Comparison of ENCODE assay signal across 1 cellular context in the genomic region with DNA sequence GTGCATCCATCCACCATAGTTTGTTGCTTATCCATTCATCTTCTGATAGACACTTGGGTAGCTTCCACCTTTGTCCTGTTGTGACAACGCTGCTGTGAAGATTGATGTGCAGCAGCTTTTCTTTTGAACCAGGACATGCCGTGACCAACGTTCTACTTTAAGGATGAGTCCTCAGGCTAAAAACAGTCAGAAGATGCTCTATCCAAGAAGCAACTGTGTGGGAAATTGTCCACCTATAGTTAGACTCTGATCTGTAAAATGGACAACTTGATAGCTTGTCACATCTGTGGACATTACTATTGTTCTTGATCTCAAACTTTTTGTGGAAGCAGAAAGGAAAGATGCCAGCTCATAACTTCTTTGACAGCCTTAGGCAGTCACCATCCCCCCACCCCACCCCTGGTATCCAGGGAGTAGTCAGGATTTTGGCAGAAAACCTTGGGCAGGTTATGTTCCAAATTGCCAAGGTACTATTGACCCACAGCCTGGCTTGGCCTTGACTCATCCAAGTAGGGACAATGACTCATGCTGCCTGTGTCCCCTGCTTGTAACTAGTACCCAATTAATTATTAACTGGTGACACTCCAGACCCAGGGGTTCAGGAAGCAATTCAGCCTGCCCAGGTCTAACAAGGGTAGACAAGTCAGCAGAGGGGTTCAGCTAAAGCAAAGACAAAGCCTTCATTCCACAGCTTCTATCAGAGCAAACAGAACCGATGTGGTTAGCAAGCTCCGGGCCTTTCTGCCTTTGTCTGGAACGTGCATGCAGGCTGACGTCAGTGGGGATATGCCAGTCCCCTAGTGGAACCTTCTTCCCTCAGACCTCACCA.
TF ChIP-seq lines count a peak whose summit lies in the region.

No MANE protein-coding gene starts in this region.

TF ChIP-seq in HepG2, 621 proteins besides CTCF, POLR2A, EP300 and RAD21 (continued from another document):
- TF ChIP-seq, protein P1, sequence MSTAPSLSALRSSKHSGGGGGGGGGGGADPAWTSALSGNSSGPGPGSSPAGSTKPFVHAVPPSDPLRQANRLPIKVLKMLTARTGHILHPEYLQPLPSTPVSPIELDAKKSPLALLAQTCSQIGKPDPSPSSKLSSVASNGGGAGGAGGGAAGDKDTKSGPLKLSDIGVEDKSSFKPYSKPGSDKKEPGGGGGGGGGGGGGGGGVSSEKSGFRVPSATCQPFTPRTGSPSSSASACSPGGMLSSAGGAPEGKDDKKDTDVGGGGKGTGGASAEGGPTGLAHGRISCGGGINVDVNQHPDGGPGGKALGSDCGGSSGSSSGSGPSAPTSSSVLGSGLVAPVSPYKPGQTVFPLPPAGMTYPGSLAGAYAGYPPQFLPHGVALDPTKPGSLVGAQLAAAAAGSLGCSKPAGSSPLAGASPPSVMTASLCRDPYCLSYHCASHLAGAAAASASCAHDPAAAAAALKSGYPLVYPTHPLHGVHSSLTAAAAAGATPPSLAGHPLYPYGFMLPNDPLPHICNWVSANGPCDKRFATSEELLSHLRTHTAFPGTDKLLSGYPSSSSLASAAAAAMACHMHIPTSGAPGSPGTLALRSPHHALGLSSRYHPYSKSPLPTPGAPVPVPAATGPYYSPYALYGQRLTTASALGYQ (CRISPR knock-in tag; IDR thresholded peaks at IDR 0.05) = peak; percentile 87
- TF ChIP-seq MAFK (conservative IDR thresholded peaks at IDR 0.05 in 1 of 2, IDR thresholded peaks at IDR 0.05 in 1 of 2; ENCODE audit: low read length in 2 of 2) = 0 out of 4 replicates have a peak, but pooled peaks have one; percentile 0 to 13
- TF ChIP-seq, protein P2, sequence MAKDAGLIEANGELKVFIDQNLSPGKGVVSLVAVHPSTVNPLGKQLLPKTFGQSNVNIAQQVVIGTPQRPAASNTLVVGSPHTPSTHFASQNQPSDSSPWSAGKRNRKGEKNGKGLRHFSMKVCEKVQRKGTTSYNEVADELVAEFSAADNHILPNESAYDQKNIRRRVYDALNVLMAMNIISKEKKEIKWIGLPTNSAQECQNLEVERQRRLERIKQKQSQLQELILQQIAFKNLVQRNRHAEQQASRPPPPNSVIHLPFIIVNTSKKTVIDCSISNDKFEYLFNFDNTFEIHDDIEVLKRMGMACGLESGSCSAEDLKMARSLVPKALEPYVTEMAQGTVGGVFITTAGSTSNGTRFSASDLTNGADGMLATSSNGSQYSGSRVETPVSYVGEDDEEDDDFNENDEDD (CRISPR knock-in tag; IDR thresholded peaks at IDR 0.05; ENCODE audit: borderline replicate concordance) = no peak
- peak; percentile 46; the same call in 1 of the 2 replicates for TF ChIP-seq THAP11 (CRISPR knock-in tag; IDR thresholded peaks at IDR 0.05)
- TF ChIP-seq, protein P3, sequence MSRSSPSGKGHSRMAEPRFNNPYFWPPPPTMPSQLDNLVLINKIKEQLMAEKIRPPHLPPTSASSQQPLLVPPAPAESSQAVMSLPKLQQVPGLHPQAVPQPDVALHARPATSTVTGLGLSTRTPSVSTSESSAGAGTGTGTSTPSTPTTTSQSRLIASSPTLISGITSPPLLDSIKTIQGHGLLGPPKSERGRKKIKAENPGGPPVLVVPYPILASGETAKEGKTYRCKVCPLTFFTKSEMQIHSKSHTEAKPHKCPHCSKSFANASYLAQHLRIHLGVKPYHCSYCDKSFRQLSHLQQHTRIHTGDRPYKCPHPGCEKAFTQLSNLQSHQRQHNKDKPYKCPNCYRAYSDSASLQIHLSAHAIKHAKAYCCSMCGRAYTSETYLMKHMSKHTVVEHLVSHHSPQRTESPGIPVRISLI (CRISPR knock-in tag; IDR thresholded peaks at IDR 0.05; ENCODE audit: borderline replicate concordance) = peak; percentile 50; the same call in 1 of the 2 replicates
- TF ChIP-seq DNMT3B (CRISPR knock-in tag; conservative IDR thresholded peaks at IDR 0.05) = 0 out of 2 replicates have a peak, but pooled peaks have one; percentile 31
- TF ChIP-seq, protein P4, sequence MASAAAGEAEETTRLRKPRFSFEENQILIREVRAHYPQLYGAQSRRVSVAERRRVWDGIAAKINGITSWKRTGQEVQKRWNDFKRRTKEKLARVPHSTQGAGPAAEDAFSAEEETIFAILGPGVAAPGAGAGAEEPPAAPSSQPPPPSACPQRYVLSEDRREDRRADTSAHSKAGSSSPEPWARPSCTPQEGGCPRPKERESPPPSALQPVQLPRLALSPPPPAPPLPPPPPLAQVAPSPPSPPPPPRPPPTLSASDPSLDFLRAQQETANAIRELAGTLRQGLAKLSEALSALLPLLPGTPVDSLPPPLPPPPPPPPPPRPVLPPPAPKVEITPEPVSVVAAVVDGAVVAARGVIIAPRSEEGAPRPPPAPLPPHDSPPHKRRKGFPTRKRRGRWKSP (CRISPR knock-in tag; IDR thresholded peaks at IDR 0.05) = peak; percentile 34; the same call in 1 of the 2 replicates
- TF ChIP-seq ZFP36L1 (CRISPR knock-in tag; IDR thresholded peaks at IDR 0.05) = 0 out of 2 replicates have a peak, but pooled peaks have one; percentile 57
- TF ChIP-seq HDAC1 (CRISPR knock-in tag; IDR thresholded peaks at IDR 0.05) = peak; percentile 87
- TF ChIP-seq MTF1 (CRISPR knock-in tag; IDR thresholded peaks at IDR 0.05) = no peak
- no peak for TF ChIP-seq ZNF10 (CRISPR knock-in tag; IDR thresholded peaks at IDR 0.05; ENCODE audit: borderline replicate concordance, low read depth)
- TF ChIP-seq POGZ (CRISPR knock-in tag; IDR thresholded peaks at IDR 0.05) = peak; percentile 87
- no peak for TF ChIP-seq ZBTB7A (CRISPR knock-in tag; IDR thresholded peaks at IDR 0.05)
- TF ChIP-seq ZNF720 (CRISPR knock-in tag; IDR thresholded peaks at IDR 0.05) = no peak
- TF ChIP-seq ZNF232 (CRISPR knock-in tag; IDR thresholded peaks at IDR 0.05; ENCODE audit: borderline replicate concordance) = peak; percentile 30; the same call in 1 of the 2 replicates
- TF ChIP-seq, protein P5, sequence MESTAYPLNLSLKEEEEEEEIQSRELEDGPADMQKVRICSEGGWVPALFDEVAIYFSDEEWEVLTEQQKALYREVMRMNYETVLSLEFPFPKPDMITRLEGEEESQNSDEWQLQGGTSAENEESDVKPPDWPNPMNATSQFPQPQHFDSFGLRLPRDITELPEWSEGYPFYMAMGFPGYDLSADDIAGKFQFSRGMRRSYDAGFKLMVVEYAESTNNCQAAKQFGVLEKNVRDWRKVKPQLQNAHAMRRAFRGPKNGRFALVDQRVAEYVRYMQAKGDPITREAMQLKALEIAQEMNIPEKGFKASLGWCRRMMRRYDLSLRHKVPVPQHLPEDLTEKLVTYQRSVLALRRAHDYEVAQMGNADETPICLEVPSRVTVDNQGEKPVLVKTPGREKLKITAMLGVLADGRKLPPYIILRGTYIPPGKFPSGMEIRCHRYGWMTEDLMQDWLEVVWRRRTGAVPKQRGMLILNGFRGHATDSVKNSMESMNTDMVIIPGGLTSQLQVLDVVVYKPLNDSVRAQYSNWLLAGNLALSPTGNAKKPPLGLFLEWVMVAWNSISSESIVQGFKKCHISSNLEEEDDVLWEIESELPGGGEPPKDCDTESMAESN (CRISPR knock-in tag; conservative IDR thresholded peaks at IDR 0.05) = peak; percentile 78; the same call in 1 of the 2 replicates
- peak; percentile 22; the same call in 1 of the 2 replicates for TF ChIP-seq ZNF709 (CRISPR knock-in tag; IDR thresholded peaks at IDR 0.05)
- TF ChIP-seq, protein P6, sequence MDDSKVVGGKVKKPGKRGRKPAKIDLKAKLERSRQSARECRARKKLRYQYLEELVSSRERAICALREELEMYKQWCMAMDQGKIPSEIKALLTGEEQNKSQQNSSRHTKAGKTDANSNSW (CRISPR knock-in tag; IDR thresholded peaks at IDR 0.05; ENCODE audit: borderline replicate concordance) = no peak
- TF ChIP-seq, protein P7, sequence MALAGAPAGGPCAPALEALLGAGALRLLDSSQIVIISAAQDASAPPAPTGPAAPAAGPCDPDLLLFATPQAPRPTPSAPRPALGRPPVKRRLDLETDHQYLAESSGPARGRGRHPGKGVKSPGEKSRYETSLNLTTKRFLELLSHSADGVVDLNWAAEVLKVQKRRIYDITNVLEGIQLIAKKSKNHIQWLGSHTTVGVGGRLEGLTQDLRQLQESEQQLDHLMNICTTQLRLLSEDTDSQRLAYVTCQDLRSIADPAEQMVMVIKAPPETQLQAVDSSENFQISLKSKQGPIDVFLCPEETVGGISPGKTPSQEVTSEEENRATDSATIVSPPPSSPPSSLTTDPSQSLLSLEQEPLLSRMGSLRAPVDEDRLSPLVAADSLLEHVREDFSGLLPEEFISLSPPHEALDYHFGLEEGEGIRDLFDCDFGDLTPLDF (CRISPR knock-in tag; IDR thresholded peaks at IDR 0.05) = no peak; the same call in 1 of the 2 replicates
- TF ChIP-seq SRY (CRISPR knock-in tag; IDR thresholded peaks at IDR 0.05) = no peak
- peak; percentile 86 for TF ChIP-seq NR2C2 (CRISPR knock-in tag; IDR thresholded peaks at IDR 0.05; ENCODE audit: borderline replicate concordance)
- no peak for TF ChIP-seq TOE1 (CRISPR knock-in tag; IDR thresholded peaks at IDR 0.05)
- no peak for TF ChIP-seq CHCHD3 (CRISPR knock-in tag; IDR thresholded peaks at IDR 0.05)
